1 cellular context compared by ENCODE assay signal in genomic region chr10:73648252-73648651, GRCh38.
TF ChIP-seq lines count a peak whose summit lies in the region.

No MANE protein-coding gene starts in this region.

TF ChIP-seq in GM23338, 12 proteins besides CTCF, POLR2A, EP300 and RAD21 (continued from another document):
- TF ChIP-seq ZNF462 (CRISPR knock-in tag; IDR thresholded peaks at IDR 0.05) (no peak), POLR2AphosphoS5 (IDR thresholded peaks at IDR 0.05; ENCODE audit: low read depth) (no peak), STAT1 (IDR thresholded peaks at IDR 0.05; ENCODE audit: unreplicated experiment) (no peak), EZH2phosphoT487 (IDR thresholded peaks at IDR 0.05; ENCODE audit: unreplicated experiment) (no peak), NANOG (IDR thresholded peaks at IDR 0.05; ENCODE audit: borderline replicate concordance) (no peak), JUNB (IDR thresholded peaks at IDR 0.05; ENCODE audit: unreplicated experiment) (no peak)
